In the genomic region with DNA sequence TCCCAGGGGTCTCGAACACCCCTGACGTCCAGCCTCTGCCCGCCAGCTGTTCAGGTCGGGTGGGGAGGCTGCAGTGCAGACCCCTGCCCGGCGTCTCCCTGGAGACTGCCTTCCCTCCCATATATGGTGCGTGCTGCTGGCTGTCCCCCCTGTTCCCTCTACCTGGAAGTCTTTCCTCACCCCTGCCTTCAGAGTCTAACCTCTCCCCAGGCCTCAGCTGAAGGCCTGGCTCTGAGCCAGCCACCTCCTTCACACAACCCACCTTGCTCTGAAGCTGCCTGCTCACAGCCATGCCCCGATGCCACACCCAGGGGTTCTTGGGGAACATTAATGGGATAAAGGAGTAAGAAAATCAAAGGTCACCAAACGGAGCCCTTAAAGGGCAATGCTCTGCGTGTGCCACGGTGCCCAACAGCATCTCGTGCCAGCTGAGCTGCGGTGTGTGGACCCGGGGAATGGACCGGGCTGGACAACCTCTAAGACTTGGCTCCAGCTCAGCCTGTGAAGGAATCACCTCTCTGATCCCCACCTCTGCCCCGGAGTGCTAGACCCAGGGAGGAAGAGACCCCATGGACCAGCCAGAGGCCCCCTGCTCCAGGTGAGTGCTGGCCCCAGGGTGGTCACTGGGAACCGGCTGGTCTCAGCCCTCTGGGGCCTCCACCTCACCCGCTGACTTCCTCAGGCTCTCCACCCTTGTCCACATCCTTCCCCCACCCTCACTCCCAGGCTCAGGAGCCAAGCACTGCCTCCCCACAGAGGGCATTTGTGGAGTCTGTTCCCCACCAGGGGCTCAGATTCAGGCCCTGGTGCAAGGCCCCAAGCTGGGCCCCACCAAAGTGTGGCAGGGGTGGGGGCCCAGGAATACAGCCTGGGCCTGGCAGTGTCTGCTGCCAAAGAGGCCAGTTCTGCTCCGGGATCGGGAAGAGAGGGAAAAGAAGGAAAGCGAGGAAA, we compare ENCODE assay signal across 13 cellular contexts. TPM values are rescaled to one million over a fixed set of nuclear protein-coding genes. Genes with fewer than 3 reads are reported as not detected.
A peak's percentile ranks its signal among the peaks of the same experiment; 100 is the strongest.
DNase-seq lines count a peak whose midpoint lies in the region; ATAC-seq and TF ChIP-seq lines count a peak whose summit lies in the region.
"Had no signal": no experiment of that assay in that cellular context is flagged by ENCODE, and none has a peak within 500 bp of the region (broad histone marks: within the 10 kb centered on the region; RNA-seq: fewer than 3 reads in every experiment).

A gene (plus strand): TSS at position 407 of the 951 bp plus-strand sequence. CDS start 163 bp downstream, at position 570.

- H3K36me3 ChIP-seq in CD8-positive, alpha-beta T cell (ENCODE audit: insufficient read depth, low read length): no peaks in the 10 kb centered on the region
- H3K36me3 ChIP-seq: MG63 had no signal

- H3K36me3 Mint-ChIP-seq in CD8-positive, alpha-beta T cell: peaks cover 21% of the 10 kb centered on the region
- H3K36me3 Mint-ChIP-seq in IgD-negative memory B cell: peaks cover 1% of the 10 kb centered on the region
- H3K36me3 Mint-ChIP-seq in effector memory CD8-positive, alpha-beta T cell (ENCODE audit: insufficient read depth): no peaks in the 10 kb centered on the region

- TF ChIP-seq CTCF in CD8-positive, alpha-beta T cell (IDR thresholded peaks at IDR 0.05): no peak

- H3K9me3 Mint-ChIP-seq in CD8-positive, alpha-beta T cell: peaks cover 14% of the 10 kb centered on the region
- H3K9me3 Mint-ChIP-seq in IgD-negative memory B cell: no peaks in the 10 kb centered on the region
- H3K9me3 Mint-ChIP-seq in effector memory CD8-positive, alpha-beta T cell: no peaks in the 10 kb centered on the region

- no peaks in the 10 kb centered on the region for H3K27me3 ChIP-seq in CD8-positive, alpha-beta T cell (ENCODE audit: insufficient read depth, low read length)

- intact Hi-C loops in CD8-positive, alpha-beta T cell (cut with DNase I, micrococcal nuclease): no loop called here
- intact Hi-C loops in posterior vena cava (cut with DNase I): no loop called here

- peak within 1 kb of the TSS; percentile 70 for H3K4me3 ChIP-seq in CD8-positive, alpha-beta T cell (ENCODE audit: low read depth, low read length)
- H3K4me3 ChIP-seq: MG63 had no signal

- peaks cover 42% of the 10 kb centered on the region for H3K4me1 ChIP-seq in CD8-positive, alpha-beta T cell (ENCODE audit: insufficient read depth, low read length)

- DNase-seq in CD8-positive, alpha-beta T cell: peak in 2 of 7 experiments; percentile 50 to 53
- no peak for DNase-seq in effector memory CD8-positive, alpha-beta T cell
- DNase-seq in posterior vena cava (ENCODE audit: low spot score) (peak; percentile 76), AG08396 (ENCODE audit: low spot score) (no peak), GM19240 (ENCODE audit: insufficient read length, low spot score) (no peak), C1 segment of cervical spinal cord (lab: John Stamatoyannopoulos, UW) (no peak)
- DNase-seq: DMS79, HCEC 1CT, MG63, NCI-H82, nucleus accumbens had no signal

- H3K4me1 Mint-ChIP-seq in CD8-positive, alpha-beta T cell (ENCODE audit: low read depth): peaks cover 44% of the 10 kb centered on the region
- peaks cover 16 to 26% (median 24%) of the 10 kb centered on the region in 3 donors for H3K4me1 Mint-ChIP-seq in IgD-negative memory B cell
- H3K4me1 Mint-ChIP-seq in effector memory CD8-positive, alpha-beta T cell (ENCODE audit: low read depth in 2 of 2): peaks cover 31 to 35% of the 10 kb centered on the region in 2 donors

- H3K4me3 Mint-ChIP-seq in CD8-positive, alpha-beta T cell: peak within 1 kb of the TSS; percentile 87
- H3K4me3 Mint-ChIP-seq in IgD-negative memory B cell: peak within 1 kb of the TSS in 3 of 4 donors; percentile 48 to 84 (median 55)
- H3K4me3 Mint-ChIP-seq in effector memory CD8-positive, alpha-beta T cell: peak within 1 kb of the TSS; percentile 83 to 87

- H3K9me3 ChIP-seq in CD8-positive, alpha-beta T cell (ENCODE audit: low read length): no peaks in the 10 kb centered on the region

- CTCF ChIA-PET in CD8-positive, alpha-beta T cell (lab: Charles Lee): interaction anchor here (0.6 to 12.6 kb wide), 10 partner anchors 10 to 1015 kb away, joined by 3 to 117 read pairs (median 4); no protein-coding TSS in a partner anchor

- H3K27ac Mint-ChIP-seq in CD8-positive, alpha-beta T cell: peak within 1 kb of the TSS; percentile 92
- peak within 1 kb of the TSS in 2 of 3 donors; percentile 29 to 76 for H3K27ac Mint-ChIP-seq in IgD-negative memory B cell
- H3K27ac Mint-ChIP-seq in effector memory CD8-positive, alpha-beta T cell: peak within 1 kb of the TSS in 1 of 2 donors; percentile 38

- POLR2A ChIA-PET in CD8-positive, alpha-beta T cell (lab: Charles Lee): interaction anchor here (0.8 to 10.0 kb wide), 12 partner anchors 9 to 137 kb away, joined by 3 to 214 read pairs (median 10); a partner anchor contains a TSS

- no peaks in the 10 kb centered on the region for H3K27me3 Mint-ChIP-seq in CD8-positive, alpha-beta T cell (ENCODE audit: low read depth)
- H3K27me3 Mint-ChIP-seq in IgD-negative memory B cell: peaks cover 16% of the 10 kb centered on the region
- H3K27me3 Mint-ChIP-seq in effector memory CD8-positive, alpha-beta T cell: peaks cover 7 to 26% of the 10 kb centered on the region in 2 donors

- no peak for ATAC-seq in CD8-positive, alpha-beta T cell
- ATAC-seq in effector memory CD8-positive, alpha-beta T cell (replicated peaks): no peak
- ATAC-seq in HG03175 (IDR thresholded peaks at IDR 0.05; ENCODE audit: unreplicated experiment): no peak

- H3K27ac ChIP-seq in CD8-positive, alpha-beta T cell (ENCODE audit: low read depth, low read length): peak within 1 kb of the TSS; percentile 57

RNA-seq across cellular contexts. Expression of the gene that starts here (rescaled TPM):
- total RNA-seq in CD8-positive, alpha-beta T cell: 10 to 100 TPM; 24.8 to 26.2 TPM
- 5.9 TPM for polyA plus RNA-seq in IgD-negative memory B cell
- total RNA-seq in posterior vena cava: under 1 TPM; 0.38 to 0.42 TPM

Comparison
In these comparisons a context has a peak if more than half of its experiments do, and no peak if none do; other contexts are left out.
1. RNA of the gene that starts here (total RNA-seq): 24.8 to 26.2 TPM in CD8-positive, alpha-beta T cell; 0.38 to 0.42 TPM in posterior vena cava; every median in the first group is over 10 times any median in the second.
2. Peak in DNase-seq in posterior vena cava; RNA of the gene not detected or under 1 TPM.
3. Peak in every context shown above with its lines, with median percentiles within 50 percentile points of each other: H3K4me3 Mint-ChIP-seq.